In the genomic region with DNA sequence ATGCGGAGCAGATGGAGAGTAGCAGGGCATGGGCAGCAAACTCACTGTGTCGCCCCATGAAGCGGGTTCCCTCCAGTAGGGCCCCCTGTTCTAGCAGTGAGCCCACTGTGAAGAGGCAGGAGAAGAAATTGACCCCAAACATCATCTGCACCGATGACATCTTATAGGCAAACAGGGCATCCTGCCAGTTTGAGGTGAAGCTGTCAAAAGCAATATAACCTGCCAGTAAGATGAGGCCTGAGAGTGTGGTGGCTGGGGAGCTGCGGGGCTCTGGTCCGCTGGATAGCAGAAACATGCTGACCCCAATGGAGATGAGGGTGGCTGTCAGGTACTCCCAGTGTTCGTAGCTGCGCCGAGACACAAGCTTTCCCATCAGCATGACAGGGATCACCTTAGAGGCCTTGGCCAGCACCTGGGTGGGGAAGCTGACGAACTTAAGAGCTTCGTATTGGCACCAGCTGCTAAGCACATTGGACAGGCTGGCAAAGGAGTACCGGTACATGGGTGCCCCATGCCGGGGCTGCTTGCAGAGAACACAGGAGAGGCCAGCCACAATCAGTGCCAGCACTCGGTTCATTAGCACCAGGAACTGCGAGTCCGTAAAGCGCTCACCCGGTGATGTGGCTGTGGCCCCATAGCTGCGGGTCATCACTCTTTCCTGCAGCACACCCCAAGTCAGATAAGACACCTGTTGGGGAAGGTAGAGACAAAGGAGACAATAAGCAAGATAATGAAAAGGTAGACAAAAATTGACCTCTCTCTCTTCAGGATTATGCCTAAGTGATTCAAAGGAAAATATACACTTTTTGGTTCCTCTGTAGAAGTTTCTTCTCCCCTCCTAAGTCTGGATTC, we compare ENCODE assay signal across 1 cellular context.
TF ChIP-seq lines count a peak whose summit lies in the region.

No MANE protein-coding gene starts in this region.

TF ChIP-seq in K562, 482 proteins besides CTCF, POLR2A, EP300 and RAD21 (continued from another document and continues in another):
- TF ChIP-seq, protein P1, sequence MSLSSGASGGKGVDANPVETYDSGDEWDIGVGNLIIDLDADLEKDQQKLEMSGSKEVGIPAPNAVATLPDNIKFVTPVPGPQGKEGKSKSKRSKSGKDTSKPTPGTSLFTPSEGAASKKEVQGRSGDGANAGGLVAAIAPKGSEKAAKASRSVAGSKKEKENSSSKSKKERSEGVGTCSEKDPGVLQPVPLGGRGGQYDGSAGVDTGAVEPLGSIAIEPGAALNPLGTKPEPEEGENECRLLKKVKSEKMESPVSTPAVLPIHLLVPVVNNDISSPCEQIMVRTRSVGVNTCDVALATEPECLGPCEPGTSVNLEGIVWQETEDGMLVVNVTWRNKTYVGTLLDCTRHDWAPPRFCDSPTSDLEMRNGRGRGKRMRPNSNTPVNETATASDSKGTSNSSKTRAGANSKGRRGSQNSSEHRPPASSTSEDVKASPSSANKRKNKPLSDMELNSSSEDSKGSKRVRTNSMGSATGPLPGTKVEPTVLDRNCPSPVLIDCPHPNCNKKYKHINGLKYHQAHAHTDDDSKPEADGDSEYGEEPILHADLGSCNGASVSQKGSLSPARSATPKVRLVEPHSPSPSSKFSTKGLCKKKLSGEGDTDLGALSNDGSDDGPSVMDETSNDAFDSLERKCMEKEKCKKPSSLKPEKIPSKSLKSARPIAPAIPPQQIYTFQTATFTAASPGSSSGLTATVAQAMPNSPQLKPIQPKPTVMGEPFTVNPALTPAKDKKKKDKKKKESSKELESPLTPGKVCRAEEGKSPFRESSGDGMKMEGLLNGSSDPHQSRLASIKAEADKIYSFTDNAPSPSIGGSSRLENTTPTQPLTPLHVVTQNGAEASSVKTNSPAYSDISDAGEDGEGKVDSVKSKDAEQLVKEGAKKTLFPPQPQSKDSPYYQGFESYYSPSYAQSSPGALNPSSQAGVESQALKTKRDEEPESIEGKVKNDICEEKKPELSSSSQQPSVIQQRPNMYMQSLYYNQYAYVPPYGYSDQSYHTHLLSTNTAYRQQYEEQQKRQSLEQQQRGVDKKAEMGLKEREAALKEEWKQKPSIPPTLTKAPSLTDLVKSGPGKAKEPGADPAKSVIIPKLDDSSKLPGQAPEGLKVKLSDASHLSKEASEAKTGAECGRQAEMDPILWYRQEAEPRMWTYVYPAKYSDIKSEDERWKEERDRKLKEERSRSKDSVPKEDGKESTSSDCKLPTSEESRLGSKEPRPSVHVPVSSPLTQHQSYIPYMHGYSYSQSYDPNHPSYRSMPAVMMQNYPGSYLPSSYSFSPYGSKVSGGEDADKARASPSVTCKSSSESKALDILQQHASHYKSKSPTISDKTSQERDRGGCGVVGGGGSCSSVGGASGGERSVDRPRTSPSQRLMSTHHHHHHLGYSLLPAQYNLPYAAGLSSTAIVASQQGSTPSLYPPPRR (CRISPR knock-in tag; IDR thresholded peaks at IDR 0.05; ENCODE audit: borderline replicate concordance): peak; percentile 62
- TF ChIP-seq, protein P2, sequence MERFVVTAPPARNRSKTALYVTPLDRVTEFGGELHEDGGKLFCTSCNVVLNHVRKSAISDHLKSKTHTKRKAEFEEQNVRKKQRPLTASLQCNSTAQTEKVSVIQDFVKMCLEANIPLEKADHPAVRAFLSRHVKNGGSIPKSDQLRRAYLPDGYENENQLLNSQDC (CRISPR knock-in tag; IDR thresholded peaks at IDR 0.05): 0 out of 2 replicates have a peak, but pooled peaks have one; percentile 25
- TF ChIP-seq HDGF (IDR thresholded peaks at IDR 0.05): no peak
- TF ChIP-seq KDM1A (IDR thresholded peaks at IDR 0.05): peak in 1 of 2 experiments; percentile 49; a peak in 2 of 4 replicates
- TF ChIP-seq, protein P3, sequence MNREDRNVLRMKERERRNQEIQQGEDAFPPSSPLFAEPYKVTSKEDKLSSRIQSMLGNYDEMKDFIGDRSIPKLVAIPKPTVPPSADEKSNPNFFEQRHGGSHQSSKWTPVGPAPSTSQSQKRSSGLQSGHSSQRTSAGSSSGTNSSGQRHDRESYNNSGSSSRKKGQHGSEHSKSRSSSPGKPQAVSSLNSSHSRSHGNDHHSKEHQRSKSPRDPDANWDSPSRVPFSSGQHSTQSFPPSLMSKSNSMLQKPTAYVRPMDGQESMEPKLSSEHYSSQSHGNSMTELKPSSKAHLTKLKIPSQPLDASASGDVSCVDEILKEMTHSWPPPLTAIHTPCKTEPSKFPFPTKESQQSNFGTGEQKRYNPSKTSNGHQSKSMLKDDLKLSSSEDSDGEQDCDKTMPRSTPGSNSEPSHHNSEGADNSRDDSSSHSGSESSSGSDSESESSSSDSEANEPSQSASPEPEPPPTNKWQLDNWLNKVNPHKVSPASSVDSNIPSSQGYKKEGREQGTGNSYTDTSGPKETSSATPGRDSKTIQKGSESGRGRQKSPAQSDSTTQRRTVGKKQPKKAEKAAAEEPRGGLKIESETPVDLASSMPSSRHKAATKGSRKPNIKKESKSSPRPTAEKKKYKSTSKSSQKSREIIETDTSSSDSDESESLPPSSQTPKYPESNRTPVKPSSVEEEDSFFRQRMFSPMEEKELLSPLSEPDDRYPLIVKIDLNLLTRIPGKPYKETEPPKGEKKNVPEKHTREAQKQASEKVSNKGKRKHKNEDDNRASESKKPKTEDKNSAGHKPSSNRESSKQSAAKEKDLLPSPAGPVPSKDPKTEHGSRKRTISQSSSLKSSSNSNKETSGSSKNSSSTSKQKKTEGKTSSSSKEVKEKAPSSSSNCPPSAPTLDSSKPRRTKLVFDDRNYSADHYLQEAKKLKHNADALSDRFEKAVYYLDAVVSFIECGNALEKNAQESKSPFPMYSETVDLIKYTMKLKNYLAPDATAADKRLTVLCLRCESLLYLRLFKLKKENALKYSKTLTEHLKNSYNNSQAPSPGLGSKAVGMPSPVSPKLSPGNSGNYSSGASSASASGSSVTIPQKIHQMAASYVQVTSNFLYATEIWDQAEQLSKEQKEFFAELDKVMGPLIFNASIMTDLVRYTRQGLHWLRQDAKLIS (CRISPR knock-in tag; IDR thresholded peaks at IDR 0.05): peak; percentile 48; the same call in 1 of the 2 replicates
- peak; percentile 61 for TF ChIP-seq WHSC1 (IDR thresholded peaks at IDR 0.05; ENCODE audit: low read length)
- no peak for TF ChIP-seq ZNF707 (CRISPR knock-in tag; conservative IDR thresholded peaks at IDR 0.05)
- TF ChIP-seq CREB1 (IDR thresholded peaks at IDR 0.05): no peak
- peak; percentile 5; the same call in 1 of the 2 replicates for TF ChIP-seq CREB1 (CRISPR knock-in tag; IDR thresholded peaks at IDR 0.05)
- TF ChIP-seq, protein P4, sequence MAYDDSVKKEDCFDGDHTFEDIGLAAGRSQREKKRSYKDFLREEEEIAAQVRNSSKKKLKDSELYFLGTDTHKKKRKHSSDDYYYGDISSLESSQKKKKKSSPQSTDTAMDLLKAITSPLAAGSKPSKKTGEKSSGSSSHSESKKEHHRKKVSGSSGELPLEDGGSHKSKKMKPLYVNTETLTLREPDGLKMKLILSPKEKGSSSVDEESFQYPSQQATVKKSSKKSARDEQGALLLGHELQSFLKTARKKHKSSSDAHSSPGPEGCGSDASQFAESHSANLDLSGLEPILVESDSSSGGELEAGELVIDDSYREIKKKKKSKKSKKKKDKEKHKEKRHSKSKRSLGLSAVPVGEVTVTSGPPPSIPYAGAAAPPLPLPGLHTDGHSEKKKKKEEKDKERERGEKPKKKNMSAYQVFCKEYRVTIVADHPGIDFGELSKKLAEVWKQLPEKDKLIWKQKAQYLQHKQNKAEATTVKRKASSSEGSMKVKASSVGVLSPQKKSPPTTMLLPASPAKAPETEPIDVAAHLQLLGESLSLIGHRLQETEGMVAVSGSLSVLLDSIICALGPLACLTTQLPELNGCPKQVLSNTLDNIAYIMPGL (CRISPR knock-in tag; IDR thresholded peaks at IDR 0.05): peak; percentile 27; the same call in 1 of the 2 replicates
- TF ChIP-seq TEAD1 (CRISPR knock-in tag; IDR thresholded peaks at IDR 0.05): 0 out of 4 replicates have a peak, but pooled peaks of 1 of the 2 experiments have one; percentile 33
- TF ChIP-seq, protein P5, sequence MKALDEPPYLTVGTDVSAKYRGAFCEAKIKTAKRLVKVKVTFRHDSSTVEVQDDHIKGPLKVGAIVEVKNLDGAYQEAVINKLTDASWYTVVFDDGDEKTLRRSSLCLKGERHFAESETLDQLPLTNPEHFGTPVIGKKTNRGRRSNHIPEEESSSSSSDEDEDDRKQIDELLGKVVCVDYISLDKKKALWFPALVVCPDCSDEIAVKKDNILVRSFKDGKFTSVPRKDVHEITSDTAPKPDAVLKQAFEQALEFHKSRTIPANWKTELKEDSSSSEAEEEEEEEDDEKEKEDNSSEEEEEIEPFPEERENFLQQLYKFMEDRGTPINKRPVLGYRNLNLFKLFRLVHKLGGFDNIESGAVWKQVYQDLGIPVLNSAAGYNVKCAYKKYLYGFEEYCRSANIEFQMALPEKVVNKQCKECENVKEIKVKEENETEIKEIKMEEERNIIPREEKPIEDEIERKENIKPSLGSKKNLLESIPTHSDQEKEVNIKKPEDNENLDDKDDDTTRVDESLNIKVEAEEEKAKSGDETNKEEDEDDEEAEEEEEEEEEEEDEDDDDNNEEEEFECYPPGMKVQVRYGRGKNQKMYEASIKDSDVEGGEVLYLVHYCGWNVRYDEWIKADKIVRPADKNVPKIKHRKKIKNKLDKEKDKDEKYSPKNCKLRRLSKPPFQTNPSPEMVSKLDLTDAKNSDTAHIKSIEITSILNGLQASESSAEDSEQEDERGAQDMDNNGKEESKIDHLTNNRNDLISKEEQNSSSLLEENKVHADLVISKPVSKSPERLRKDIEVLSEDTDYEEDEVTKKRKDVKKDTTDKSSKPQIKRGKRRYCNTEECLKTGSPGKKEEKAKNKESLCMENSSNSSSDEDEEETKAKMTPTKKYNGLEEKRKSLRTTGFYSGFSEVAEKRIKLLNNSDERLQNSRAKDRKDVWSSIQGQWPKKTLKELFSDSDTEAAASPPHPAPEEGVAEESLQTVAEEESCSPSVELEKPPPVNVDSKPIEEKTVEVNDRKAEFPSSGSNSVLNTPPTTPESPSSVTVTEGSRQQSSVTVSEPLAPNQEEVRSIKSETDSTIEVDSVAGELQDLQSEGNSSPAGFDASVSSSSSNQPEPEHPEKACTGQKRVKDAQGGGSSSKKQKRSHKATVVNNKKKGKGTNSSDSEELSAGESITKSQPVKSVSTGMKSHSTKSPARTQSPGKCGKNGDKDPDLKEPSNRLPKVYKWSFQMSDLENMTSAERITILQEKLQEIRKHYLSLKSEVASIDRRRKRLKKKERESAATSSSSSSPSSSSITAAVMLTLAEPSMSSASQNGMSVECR (CRISPR knock-in tag; IDR thresholded peaks at IDR 0.05): 0 out of 2 replicates have a peak, but pooled peaks have one; percentile 1
- no peak for TF ChIP-seq MIER1 (IDR thresholded peaks at IDR 0.05; ENCODE audit: low read depth)
- TF ChIP-seq, protein P6, sequence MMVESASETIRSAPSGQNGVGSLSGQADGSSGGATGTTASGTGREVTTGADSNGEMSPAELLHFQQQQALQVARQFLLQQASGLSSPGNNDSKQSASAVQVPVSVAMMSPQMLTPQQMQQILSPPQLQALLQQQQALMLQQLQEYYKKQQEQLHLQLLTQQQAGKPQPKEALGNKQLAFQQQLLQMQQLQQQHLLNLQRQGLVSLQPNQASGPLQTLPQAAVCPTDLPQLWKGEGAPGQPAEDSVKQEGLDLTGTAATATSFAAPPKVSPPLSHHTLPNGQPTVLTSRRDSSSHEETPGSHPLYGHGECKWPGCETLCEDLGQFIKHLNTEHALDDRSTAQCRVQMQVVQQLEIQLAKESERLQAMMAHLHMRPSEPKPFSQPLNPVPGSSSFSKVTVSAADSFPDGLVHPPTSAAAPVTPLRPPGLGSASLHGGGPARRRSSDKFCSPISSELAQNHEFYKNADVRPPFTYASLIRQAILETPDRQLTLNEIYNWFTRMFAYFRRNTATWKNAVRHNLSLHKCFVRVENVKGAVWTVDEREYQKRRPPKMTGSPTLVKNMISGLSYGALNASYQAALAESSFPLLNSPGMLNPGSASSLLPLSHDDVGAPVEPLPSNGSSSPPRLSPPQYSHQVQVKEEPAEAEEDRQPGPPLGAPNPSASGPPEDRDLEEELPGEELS (CRISPR knock-in tag; IDR thresholded peaks at IDR 0.05; ENCODE audit: borderline replicate concordance): peak; percentile 74; the same call in 1 of the 2 replicates
- TF ChIP-seq GTF2A2 (tag; IDR thresholded peaks at IDR 0.05): no peak
- TF ChIP-seq TEAD4 (IDR thresholded peaks at IDR 0.05; ENCODE audit: low read length): 0 out of 2 replicates have a peak, but pooled peaks have one; percentile 24
- no peak; the same call in 1 of the 2 replicates for TF ChIP-seq TEAD4 (CRISPR knock-in tag; IDR thresholded peaks at IDR 0.05; ENCODE audit: borderline replicate concordance)
- TF ChIP-seq, protein P7, sequence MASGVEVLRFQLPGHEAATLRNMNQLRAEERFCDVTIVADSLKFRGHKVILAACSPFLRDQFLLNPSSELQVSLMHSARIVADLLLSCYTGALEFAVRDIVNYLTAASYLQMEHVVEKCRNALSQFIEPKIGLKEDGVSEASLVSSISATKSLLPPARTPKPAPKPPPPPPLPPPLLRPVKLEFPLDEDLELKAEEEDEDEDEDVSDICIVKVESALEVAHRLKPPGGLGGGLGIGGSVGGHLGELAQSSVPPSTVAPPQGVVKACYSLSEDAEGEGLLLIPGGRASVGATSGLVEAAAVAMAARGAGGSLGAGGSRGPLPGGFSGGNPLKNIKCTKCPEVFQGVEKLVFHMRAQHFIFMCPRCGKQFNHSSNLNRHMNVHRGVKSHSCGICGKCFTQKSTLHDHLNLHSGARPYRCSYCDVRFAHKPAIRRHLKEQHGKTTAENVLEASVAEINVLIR (CRISPR knock-in tag; IDR thresholded peaks at IDR 0.05): no peak
- TF ChIP-seq POLR2B (IDR thresholded peaks at IDR 0.05; ENCODE audit: low read depth, partially characterized antibody): peak; percentile 30
- TF ChIP-seq GABPB1 (CRISPR knock-in tag; IDR thresholded peaks at IDR 0.05): peak; percentile 15
- no peak for TF ChIP-seq NELFE (IDR thresholded peaks at IDR 0.05; ENCODE audit: insufficient read depth, insufficient read length)
- TF ChIP-seq, protein P8, sequence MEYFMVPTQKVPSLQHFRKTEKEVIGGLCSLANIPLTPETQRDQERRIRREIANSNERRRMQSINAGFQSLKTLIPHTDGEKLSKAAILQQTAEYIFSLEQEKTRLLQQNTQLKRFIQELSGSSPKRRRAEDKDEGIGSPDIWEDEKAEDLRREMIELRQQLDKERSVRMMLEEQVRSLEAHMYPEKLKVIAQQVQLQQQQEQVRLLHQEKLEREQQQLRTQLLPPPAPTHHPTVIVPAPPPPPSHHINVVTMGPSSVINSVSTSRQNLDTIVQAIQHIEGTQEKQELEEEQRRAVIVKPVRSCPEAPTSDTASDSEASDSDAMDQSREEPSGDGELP (CRISPR knock-in tag; IDR thresholded peaks at IDR 0.05; ENCODE audit: borderline replicate concordance): 0 out of 2 replicates have a peak, but pooled peaks have one; percentile 25
- TF ChIP-seq, protein P9, sequence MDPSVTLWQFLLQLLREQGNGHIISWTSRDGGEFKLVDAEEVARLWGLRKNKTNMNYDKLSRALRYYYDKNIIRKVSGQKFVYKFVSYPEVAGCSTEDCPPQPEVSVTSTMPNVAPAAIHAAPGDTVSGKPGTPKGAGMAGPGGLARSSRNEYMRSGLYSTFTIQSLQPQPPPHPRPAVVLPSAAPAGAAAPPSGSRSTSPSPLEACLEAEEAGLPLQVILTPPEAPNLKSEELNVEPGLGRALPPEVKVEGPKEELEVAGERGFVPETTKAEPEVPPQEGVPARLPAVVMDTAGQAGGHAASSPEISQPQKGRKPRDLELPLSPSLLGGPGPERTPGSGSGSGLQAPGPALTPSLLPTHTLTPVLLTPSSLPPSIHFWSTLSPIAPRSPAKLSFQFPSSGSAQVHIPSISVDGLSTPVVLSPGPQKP (CRISPR knock-in tag; IDR thresholded peaks at IDR 0.05): no peak
- TF ChIP-seq, protein P10, sequence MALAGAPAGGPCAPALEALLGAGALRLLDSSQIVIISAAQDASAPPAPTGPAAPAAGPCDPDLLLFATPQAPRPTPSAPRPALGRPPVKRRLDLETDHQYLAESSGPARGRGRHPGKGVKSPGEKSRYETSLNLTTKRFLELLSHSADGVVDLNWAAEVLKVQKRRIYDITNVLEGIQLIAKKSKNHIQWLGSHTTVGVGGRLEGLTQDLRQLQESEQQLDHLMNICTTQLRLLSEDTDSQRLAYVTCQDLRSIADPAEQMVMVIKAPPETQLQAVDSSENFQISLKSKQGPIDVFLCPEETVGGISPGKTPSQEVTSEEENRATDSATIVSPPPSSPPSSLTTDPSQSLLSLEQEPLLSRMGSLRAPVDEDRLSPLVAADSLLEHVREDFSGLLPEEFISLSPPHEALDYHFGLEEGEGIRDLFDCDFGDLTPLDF (CRISPR knock-in tag; IDR thresholded peaks at IDR 0.05): peak; percentile 72
- TF ChIP-seq POLR3G (IDR thresholded peaks at IDR 0.05; ENCODE audit: extremely low read depth, insufficient read length, insufficient replicate concordance): no peak
